Comparison of ENCODE assay signal across 21 cellular contexts in the genomic region with DNA sequence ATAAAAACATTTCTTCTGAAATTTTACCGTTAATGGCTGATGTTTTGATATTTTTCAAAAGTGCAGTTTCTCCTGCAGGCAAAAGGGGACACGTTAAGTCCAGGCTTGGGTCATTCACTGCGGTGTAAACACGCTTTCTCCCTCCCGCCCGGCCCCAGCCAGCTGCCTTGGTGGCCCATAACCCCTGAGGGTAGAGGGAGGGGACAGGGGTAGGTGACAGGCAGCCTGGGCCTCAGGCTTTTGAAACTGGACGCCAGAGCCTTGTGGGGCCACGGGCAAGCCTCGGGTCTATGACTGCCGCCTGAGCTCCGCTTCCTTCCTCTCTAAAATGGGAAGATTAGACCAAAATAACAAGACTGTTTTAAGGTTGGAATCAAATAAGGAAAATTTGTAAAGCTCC.
A peak's percentile ranks its signal among the peaks of the same experiment; 100 is the strongest.
DNase-seq lines count a peak whose midpoint lies in the region; ATAC-seq and TF ChIP-seq lines count a peak whose summit lies in the region.
"Had no signal": no experiment of that assay in that cellular context is flagged by ENCODE, and none has a peak within 500 bp of the region (broad histone marks: within the 10 kb centered on the region; RNA-seq: fewer than 3 reads in every experiment).

No MANE protein-coding gene starts in this region.

- H3K9me3 ChIP-seq in H9 (ENCODE audit: control insufficient read depth, low read depth, low read length), result no peaks in the 10 kb centered on the region
- H3K9me3 ChIP-seq in gastrocnemius medialis, result no peaks in the 10 kb centered on the region
- H3K9me3 ChIP-seq: gastroesophageal sphincter, thyroid gland had no signal

- H3K79me1 ChIP-seq in H9 (ENCODE audit: insufficient read depth, low read depth, low read length, poor library complexity, severe bottlenecking), result no peaks in the 10 kb centered on the region

- H3K4me2 ChIP-seq in H9 (ENCODE audit: insufficient read depth, insufficient read length, low read length), result no peak overlapping the region

- no peak overlapping the region for H2BK15ac ChIP-seq in H9 (ENCODE audit: low read depth, low read length)

- no peak overlapping the region for H2AK5ac ChIP-seq in H9 (ENCODE audit: insufficient read length, low read length)

- no TSS peak for BruUV-seq in Calu3 (replicated peaks; lab: Mats Ljungman, UMichigan)

- H3K14ac ChIP-seq in H9 (ENCODE audit: insufficient read depth, low read length), result no peak overlapping the region

- peaks cover 3 to 34% of the 10 kb centered on the region in 2 donors for H3K36me3 ChIP-seq in gastrocnemius medialis

- H2BK20ac ChIP-seq in H9 (ENCODE audit: low read depth, low read length, poor library complexity, severe bottlenecking), result no peak overlapping the region

- H3K4me3 Mint-ChIP-seq in H9 (no peak overlapping the region), brain (peak overlapping the region in 3 of 5 experiments; percentile 41 to 55 (median 41)), Calu3 (ENCODE audit: low read depth, unreplicated experiment) (no peak overlapping the region)
- no peak overlapping the region for H3K4me3 Mint-ChIP-seq in activated naive CD4-positive, alpha-beta T cell treated with anti-CD3 and anti-CD28 coated beads for 36 hours
- H3K4me3 Mint-ChIP-seq: activated B cell treated with CpG ODN at 0.5 μM for 24 hours; activated naive CD8-positive, alpha-beta T cell; activated T-cell treated with anti-CD3 and anti-CD28 coated beads, Interleukin-2, amount 50 U/mL, for 72 hours; naive B cell; stimulated activated memory B cell treated with anti-CD40 and anti-IgM and Interleukin-4, amounts not matched to agents 10 μg/mL and 1 μg/mL and 100 μg/mL, for 72 hours; T-helper 17 cell had no signal

- H2AFZ ChIP-seq in H9 (ENCODE audit: low read length), result no peak overlapping the region

- intact Hi-C loops in gastrocnemius medialis (cut with DNase I; ENCODE audit: low total_unique reads) (no loop called here), Calu3 (cut with micrococcal nuclease; ENCODE audit: unreplicated experiment) (no loop called here)
- intact Hi-C loops in activated naive CD4-positive, alpha-beta T cell treated with anti-CD3 and anti-CD28 coated beads for 36 hours (cut with micrococcal nuclease), result no loop called here

- H3K27ac ChIP-seq in H9 (ENCODE audit: insufficient read length, low read depth, low read length), result no peak overlapping the region
- peak overlapping the region in 3 of 4 donors; percentile 12 to 37 (median 31) for H3K27ac ChIP-seq in gastrocnemius medialis

- H3K27ac Mint-ChIP-seq in H9 (peak overlapping the region in 1 of 3 experiments; percentile 77; a peak in 1 of 7 replicates), brain (peak overlapping the region in 4 of 5 experiments; percentile 30 to 93 (median 60)), Calu3 (ENCODE audit: unreplicated experiment) (no peak overlapping the region)
- no peak overlapping the region for H3K27ac Mint-ChIP-seq in activated naive CD4-positive, alpha-beta T cell treated with anti-CD3 and anti-CD28 coated beads for 36 hours
- H3K27ac Mint-ChIP-seq: activated B cell treated with CpG ODN at 0.5 μM for 24 hours; activated naive CD8-positive, alpha-beta T cell; activated T-cell treated with anti-CD3 and anti-CD28 coated beads, Interleukin-2, amount 50 U/mL, for 72 hours; stimulated activated memory B cell treated with anti-CD40 and anti-IgM and Interleukin-4, amounts not matched to agents 10 μg/mL and 1 μg/mL and 100 μg/mL, for 72 hours; T-helper 17 cell had no signal

- CTCF ChIA-PET in activated naive CD4-positive, alpha-beta T cell treated with anti-CD3 and anti-CD28 coated beads for 36 hours (lab: Charles Lee), result interaction anchor here (1.2 kb wide), 1 partner anchor 383 kb away, joined by 3 read pairs; no protein-coding TSS in a partner anchor
- CTCF ChIA-PET in Calu3 (lab: Charles Lee), result interaction anchor here (0.9 kb wide), 1 partner anchor 12 kb away, joined by 3 read pairs; no protein-coding TSS in a partner anchor

- H2BK5ac ChIP-seq in H9 (ENCODE audit: insufficient read length, low read length), result no peak overlapping the region

- no CpG with 5 or more reads among the region's 11 CpGs for WGBS in H9 (ENCODE audit: extremely low coverage, insufficient read length, low lambda C conversion rate)

- ATAC-seq in gastrocnemius medialis (no peak), HG03280 (IDR thresholded peaks at IDR 0.05; ENCODE audit: unreplicated experiment) (no peak), HG03439 (IDR thresholded peaks at IDR 0.05; ENCODE audit: unreplicated experiment) (no peak)
- ATAC-seq: activated T-cell treated with anti-CD3 and anti-CD28 coated beads, Interleukin-2, amount 50 U/mL, for 72 hours; gastroesophageal sphincter; stimulated activated memory B cell treated with anti-CD40 and anti-IgM and Interleukin-4, amounts not matched to agents 10 μg/mL and 1 μg/mL and 100 μg/mL, for 72 hours; T-helper 17 cell had no signal

- no peak for TF ChIP-seq POLR2A in gastrocnemius medialis (IDR thresholded peaks at IDR 0.05)

- H3K4me1 ChIP-seq in H9 (ENCODE audit: insufficient read depth, low read length) (no peaks in the 10 kb centered on the region; the same call in 1 of the 2 replicates), gastrocnemius medialis (peaks cover 0 to 6% of the 10 kb centered on the region in 2 donors)
- H3K4me1 ChIP-seq: gastroesophageal sphincter, thyroid gland had no signal

- no peak overlapping the region for H3K18ac ChIP-seq in H9 (ENCODE audit: insufficient read length, low read depth, low read length)

- no peak overlapping the region for H3K23ac ChIP-seq in H9 (ENCODE audit: insufficient read length, low read depth, low read length)

- no peak overlapping the region for H4K5ac ChIP-seq in H9 (ENCODE audit: insufficient read length, low read depth, low read length)

- in situ Hi-C loops in gastrocnemius medialis (cut with MboI; ENCODE audit: low sequenced_read_pairs in 4 of 4), result no loop called here

- no peak overlapping the region for H3K9ac ChIP-seq in H9 (ENCODE audit: extremely low read depth, insufficient read length, low read length)

- no peak overlapping the region for H3K4me3 ChIP-seq in gastrocnemius medialis
- H3K4me3 ChIP-seq: gastroesophageal sphincter, thyroid gland had no signal

- H3K27me3 Mint-ChIP-seq in H9 (ENCODE audit: low read depth) (peaks cover 2% of the 10 kb centered on the region; the same call in 1 of the 2 replicates), brain (no peaks in the 10 kb centered on the region), Calu3 (ENCODE audit: unreplicated experiment) (no peaks in the 10 kb centered on the region)
- H3K27me3 Mint-ChIP-seq in activated naive CD4-positive, alpha-beta T cell treated with anti-CD3 and anti-CD28 coated beads for 36 hours (ENCODE audit: low read depth), result no peaks in the 10 kb centered on the region
- H3K27me3 Mint-ChIP-seq: activated B cell treated with CpG ODN at 0.5 μM for 24 hours had no signal

- H3K9me3 Mint-ChIP-seq in H9 (no peaks in the 10 kb centered on the region), brain (peaks cover 0 to 2% (median 0%) of the 10 kb centered on the region in 5 experiments), Calu3 (ENCODE audit: low read depth, unreplicated experiment) (no peaks in the 10 kb centered on the region)
- no peaks in the 10 kb centered on the region for H3K9me3 Mint-ChIP-seq in activated naive CD4-positive, alpha-beta T cell treated with anti-CD3 and anti-CD28 coated beads for 36 hours
- H3K9me3 Mint-ChIP-seq: activated B cell treated with CpG ODN at 0.5 μM for 24 hours; activated T-cell treated with anti-CD3 and anti-CD28 coated beads, Interleukin-2, amount 50 U/mL, for 72 hours; stimulated activated memory B cell treated with anti-CD40 and anti-IgM and Interleukin-4, amounts not matched to agents 10 μg/mL and 1 μg/mL and 100 μg/mL, for 72 hours had no signal

- H3K56ac ChIP-seq in H9 (ENCODE audit: insufficient read length, low read depth, low read length), result no peak overlapping the region

- H3K79me2 ChIP-seq in H9 (ENCODE audit: insufficient read depth, low read length), result no peaks in the 10 kb centered on the region

- H2BK120ac ChIP-seq in H9 (ENCODE audit: low read depth, low read length, poor library complexity, severe bottlenecking), result no peak overlapping the region

- H4K91ac ChIP-seq in H9 (ENCODE audit: insufficient read length, low read depth, low read length), result no peak overlapping the region

- H3K23me2 ChIP-seq in H9 (ENCODE audit: insufficient read length, low read depth, low read length, poor library complexity, severe bottlenecking), result no peaks in the 10 kb centered on the region

- H3K36me3 Mint-ChIP-seq in H9 (ENCODE audit: insufficient read depth in 1 of 3, low read depth in 3 of 3) (no peaks in the 10 kb centered on the region; a peak in 1 of 7 replicates), brain (peaks cover 8% of the 10 kb centered on the region), Calu3 (ENCODE audit: insufficient read depth, unreplicated experiment) (peaks cover 48% of the 10 kb centered on the region)
- no peaks in the 10 kb centered on the region for H3K36me3 Mint-ChIP-seq in activated naive CD4-positive, alpha-beta T cell treated with anti-CD3 and anti-CD28 coated beads for 36 hours (ENCODE audit: low read depth)
- H3K36me3 Mint-ChIP-seq: activated naive CD8-positive, alpha-beta T cell; naive B cell; stimulated activated memory B cell treated with anti-CD40 and anti-IgM and Interleukin-4, amounts not matched to agents 10 μg/mL and 1 μg/mL and 100 μg/mL, for 72 hours had no signal

- H3K27me3 ChIP-seq in H9 (ENCODE audit: insufficient read depth, low read length) (no peaks in the 10 kb centered on the region), gastrocnemius medialis (no peaks in the 10 kb centered on the region)
- H3K27me3 ChIP-seq: gastroesophageal sphincter, thyroid gland had no signal

- TF ChIP-seq CTCF in H9 (conservative IDR thresholded peaks at IDR 0.05) (no peak), brain (conservative IDR thresholded peaks at IDR 0.05) (no peak), gastrocnemius medialis (IDR thresholded peaks at IDR 0.05 in 4 of 5, conservative IDR thresholded peaks at IDR 0.05 in 1 of 5) (no peak), Calu3 (IDR thresholded peaks at IDR 0.05; ENCODE audit: unreplicated experiment) (no peak)

- no peak overlapping the region for H3K4ac ChIP-seq in H9 (ENCODE audit: low read depth, low read length)

- H2BK12ac ChIP-seq in H9 (ENCODE audit: insufficient read length, low read depth, low read length), result no peak overlapping the region

- no peaks in the 10 kb centered on the region for H4K20me1 ChIP-seq in H9 (ENCODE audit: control insufficient read depth, insufficient read depth, insufficient read length)

- H3K4me1 Mint-ChIP-seq in H9 (peaks cover 11 to 12% of the 10 kb centered on the region in 2 experiments), brain (peaks cover 24% of the 10 kb centered on the region), Calu3 (ENCODE audit: low read depth, unreplicated experiment) (no peaks in the 10 kb centered on the region)
- H3K4me1 Mint-ChIP-seq in activated naive CD4-positive, alpha-beta T cell treated with anti-CD3 and anti-CD28 coated beads for 36 hours (ENCODE audit: low read depth), result no peaks in the 10 kb centered on the region
- H3K4me1 Mint-ChIP-seq: activated B cell treated with CpG ODN at 0.5 μM for 24 hours; naive B cell; stimulated activated memory B cell treated with anti-CD40 and anti-IgM and Interleukin-4, amounts not matched to agents 10 μg/mL and 1 μg/mL and 100 μg/mL, for 72 hours had no signal

- DNase-seq in H9 (peak; percentile 69), iPS-NIHi11 (ENCODE audit: low spot score) (peak; percentile 61), gastrocnemius medialis (no peak), Calu3 (no peak)
- DNase-seq in activated naive CD4-positive, alpha-beta T cell treated with anti-CD3 and anti-CD28 coated beads for 36 hours, result no peak
- DNase-seq: activated B cell treated with CpG ODN at 0.5 μM for 24 hours; activated CD8-positive, alpha-beta memory T cell treated with anti-CD3 and anti-CD28 coated beads for 24 hours; activated T-cell treated with anti-CD3 and anti-CD28 coated beads, Interleukin-2, amount 50 U/mL, for 72 hours; erythroblast; mammary epithelial cell; naive B cell; NCI-H187; stimulated activated CD4-positive, alpha-beta T cell treated with anti-CD3 and anti-CD28 coated beads, Interleukin-15, amount 100 ng/mL, for 24 hours; T-helper 17 cell; thyroid gland had no signal

- no peak overlapping the region for H4K8ac ChIP-seq in H9 (replicated peaks; ENCODE audit: insufficient read length, low read depth, low read length)

- H3T11ph ChIP-seq in H9 (ENCODE audit: low read length), result no peak overlapping the region

Comparison
In these comparisons a context has a peak if more than half of its experiments do, and no peak if none do; other contexts are left out.
1. DNase-seq: peak in H9 (single experiment) and iPS-NIHi11 (single experiment); none in gastrocnemius medialis (0 of 2), activated naive CD4-positive, alpha-beta T cell treated with anti-CD3 and anti-CD28 coated beads for 36 hours (single experiment) and Calu3 (single experiment).
2. H3K27ac Mint-ChIP-seq: peak in brain (4 of 5); none in activated naive CD4-positive, alpha-beta T cell treated with anti-CD3 and anti-CD28 coated beads for 36 hours (single experiment) and Calu3 (single experiment).
3. H3K4me3 Mint-ChIP-seq: peak in brain (3 of 5); none in H9 (0 of 2), activated naive CD4-positive, alpha-beta T cell treated with anti-CD3 and anti-CD28 coated beads for 36 hours (single experiment) and Calu3 (single experiment).